22 cellular contexts compared by ENCODE assay signal in genomic region chr4:131192318-131192717, GRCh38.
DNase-seq lines count a peak whose midpoint lies in the region; ATAC-seq, FAIRE-seq and TF ChIP-seq lines count a peak whose summit lies in the region.
"Had no signal": no experiment of that assay in that cellular context is flagged by ENCODE, and none has a peak within 500 bp of the region (broad histone marks: within the 10 kb centered on the region; RNA-seq: fewer than 3 reads in every experiment).

No MANE protein-coding gene starts in this region.

- no peaks in the 10 kb centered on the region for H3K9me3 ChIP-seq in GM12878 (replicated peaks; ENCODE audit: control insufficient read depth, insufficient read depth, low read length)
- peaks cover 9% of the 10 kb centered on the region for H3K9me3 ChIP-seq in mesenchymal stem cell (ENCODE audit: control insufficient read depth, low read length)
- no peaks in the 10 kb centered on the region for H3K9me3 ChIP-seq in uterus
- H3K9me3 ChIP-seq: A549, BE2C, HAP-1 had no signal

- in situ Hi-C loops in GM12878 (cut with MboI), result no loop called here

- 0% methylated on average over 1 of the region's 1 CpG for whole genome bisulfite sequencing in GM12878 (ENCODE audit: insufficient coverage, insufficient replicate concordance, low lambda C conversion rate, missing lambda C conversion rate)
- WGBS in mesenchymal stem cell, result 100% methylated on average over 1 of the region's 1 CpG

- POLR2A ChIA-PET in GM12878 (lab: Charles Lee), result no interaction called here

- no peak overlapping the region for H2BK120ac ChIP-seq in mesenchymal stem cell (ENCODE audit: low read depth, low read length)

- H3K23ac ChIP-seq in mesenchymal stem cell (ENCODE audit: low read length in 2 of 2), result no peak overlapping the region

- H3K27me3 ChIP-seq in GM12878 (replicated peaks in 1 of 2; ENCODE audit: control insufficient read depth in 2 of 2, insufficient read depth in 2 of 2, low read length in 1 of 2), result no peaks in the 10 kb centered on the region
- H3K27me3 ChIP-seq in bronchial epithelial cell (ENCODE audit: control insufficient read depth, insufficient read depth, low read length), result no peaks in the 10 kb centered on the region
- H3K27me3 ChIP-seq in mesenchymal stem cell (ENCODE audit: control insufficient read depth in 1 of 2, insufficient read depth in 1 of 2, low read length in 2 of 2), result no peaks in the 10 kb centered on the region
- no peaks in the 10 kb centered on the region for H3K27me3 ChIP-seq in uterus
- H3K27me3 ChIP-seq: BE2C; BLaER1 treated with 17β-estradiol and CSF1 and Interleukin-3, amounts not matched to agents 10 nM and 100 nM had no signal

- no peak for FAIRE-seq in GM12878 (lab: Jason Lieb, UNC)
- peak; percentile 7 for FAIRE-seq in bronchial epithelial cell (lab: Jason Lieb, UNC)
- FAIRE-seq: A549, D721Med, G401.6, GM19239 had no signal

- SMC1A ChIA-PET in GM12878 (lab: Charles Lee; ENCODE audit: uncharacterized antibody, unreplicated experiment), result no interaction called here

- ATAC-seq in GM12878 (no peak; the same call in 2 of the 3 replicates), left colon (no peak)
- ATAC-seq: A549 had no signal

- H3K4me3 ChIP-seq in GM12878 (no peak overlapping the region), bronchial epithelial cell (ENCODE audit: low read depth, low read length) (no peak overlapping the region), mesenchymal stem cell (ENCODE audit: insufficient read depth in 1 of 2, low read depth in 1 of 2, low read length in 2 of 2) (no peak overlapping the region), uterus (no peak overlapping the region)
- H3K4me3 ChIP-seq: A549; BLaER1 treated with 17β-estradiol and CSF1 and Interleukin-3, amounts not matched to agents 10 nM and 100 nM; GM23248; HAP-1 had no signal

- no peak overlapping the region for H2BK15ac ChIP-seq in mesenchymal stem cell (ENCODE audit: low read depth, poor library complexity, severe bottlenecking)

- H3K4me1 ChIP-seq in GM12878 (ENCODE audit: control insufficient read depth, insufficient read depth, low read length), result no peaks in the 10 kb centered on the region
- H3K4me1 ChIP-seq in mesenchymal stem cell (ENCODE audit: control insufficient read depth, insufficient read depth, low read depth, low read length), result no peaks in the 10 kb centered on the region
- no peaks in the 10 kb centered on the region for H3K4me1 ChIP-seq in uterus
- H3K4me1 ChIP-seq: A549; BLaER1 treated with 17β-estradiol and CSF1 and Interleukin-3, amounts not matched to agents 10 nM and 100 nM; HAP-1 had no signal

- H3K18ac ChIP-seq in mesenchymal stem cell (ENCODE audit: low read depth in 1 of 2, low read length in 2 of 2), result no peak overlapping the region

- H4K91ac ChIP-seq in mesenchymal stem cell (ENCODE audit: low read length), result no peak overlapping the region

- H3K36me3 ChIP-seq in GM12878 (ENCODE audit: control insufficient read depth in 2 of 2, insufficient read depth in 2 of 2, low read length in 1 of 2) (no peaks in the 10 kb centered on the region), bronchial epithelial cell (ENCODE audit: control insufficient read depth, insufficient read depth, low read length) (no peaks in the 10 kb centered on the region), mesenchymal stem cell (ENCODE audit: control insufficient read depth in 1 of 2, insufficient read depth in 2 of 2, low read depth in 1 of 2, low read length in 2 of 2) (no peaks in the 10 kb centered on the region), uterus (no peaks in the 10 kb centered on the region)
- H3K36me3 ChIP-seq: BE2C; BLaER1 treated with 17β-estradiol and CSF1 and Interleukin-3, amounts not matched to agents 10 nM and 100 nM; HAP-1 had no signal

- no peak overlapping the region for H4K8ac ChIP-seq in mesenchymal stem cell (ENCODE audit: low read length)

- H3K9ac ChIP-seq in GM12878 (ENCODE audit: control insufficient read depth, insufficient read depth, low read length), result no peak overlapping the region
- no peak overlapping the region for H3K9ac ChIP-seq in mesenchymal stem cell (ENCODE audit: low read length)
- H3K9ac ChIP-seq: BLaER1 treated with 17β-estradiol and CSF1 and Interleukin-3, amounts not matched to agents 10 nM and 100 nM; GM23248 had no signal

- intact Hi-C loops in GM12878 (cut with micrococcal nuclease; ENCODE audit: unreplicated experiment), result no loop called here
- intact Hi-C loops in left colon (cut with DNase I, micrococcal nuclease), result no loop called here
- intact Hi-C loops in uterus (cut with DNase I; ENCODE audit: low total_unique reads), result no loop called here

- TF ChIP-seq RAD21 in GM12878 (IDR thresholded peaks at IDR 0.05; ENCODE audit: insufficient read depth, low read depth, low read length), result no peak

- BruUV-seq in GM12878 (replicated peaks; lab: Mats Ljungman, UMichigan), result no TSS peak

- RAD21 ChIA-PET in GM12878 (lab: Charles Lee; ENCODE audit: unreplicated experiment), result interaction anchor here (0.8 kb wide), 1 partner anchor 453 kb away, joined by 4 read pairs; no protein-coding TSS in a partner anchor

- no peak for DNase-seq in GM12878 (ENCODE audit: low read depth, low spot score)
- DNase-seq in bronchial epithelial cell (ENCODE audit: low read depth), result no peak
- DNase-seq in mesenchymal stem cell, result no peak
- no peak for DNase-seq in left colon
- DNase-seq in epidermal melanocyte (ENCODE audit: insufficient read length, low spot score), result no peak
- DNase-seq in uterus, result no peak
- DNase-seq: 8988T; ACHN; AML-193; BE2C; CD4-positive, alpha-beta T cell; CD8-positive, alpha-beta memory T cell; DMS153; DND-41; GM23248; HFFc6 had no signal

- CTCF ChIA-PET in GM12878 (lab: Yijun Ruan, JAX), result no interaction called here

- H2AK5ac ChIP-seq in mesenchymal stem cell (ENCODE audit: low read length, severe bottlenecking), result no peak overlapping the region

- H3K79me1 ChIP-seq in mesenchymal stem cell (replicated peaks; ENCODE audit: low read length, poor library complexity, severe bottlenecking), result no peaks in the 10 kb centered on the region

- no peak overlapping the region for H3K4ac ChIP-seq in mesenchymal stem cell (ENCODE audit: low read depth in 1 of 2, low read length in 2 of 2)

- H3K4me2 ChIP-seq in GM12878 (ENCODE audit: control insufficient read depth, insufficient read depth) (no peak overlapping the region), mesenchymal stem cell (ENCODE audit: low read length, poor library complexity, severe bottlenecking) (no peak overlapping the region)
- H3K4me2 ChIP-seq: A549; BLaER1 treated with 17β-estradiol and CSF1 and Interleukin-3, amounts not matched to agents 10 nM and 100 nM had no signal

- TF ChIP-seq CTCF in GM12878 (IDR thresholded peaks at IDR 0.05 in 2 of 3, conservative IDR thresholded peaks at IDR 0.05 in 1 of 3; ENCODE audit: control insufficient read depth in 2 of 3, extremely low read depth in 1 of 3, insufficient read depth in 1 of 3, low read depth in 3 of 3, low read length in 3 of 3) (no peak), bronchial epithelial cell (IDR thresholded peaks at IDR 0.05; ENCODE audit: insufficient read depth, low read length, severe bottlenecking) (no peak), uterus (IDR thresholded peaks at IDR 0.05) (no peak)

- H2BK12ac ChIP-seq in mesenchymal stem cell (ENCODE audit: low read length in 2 of 2), result no peak overlapping the region

- no peak overlapping the region for H3K14ac ChIP-seq in mesenchymal stem cell (ENCODE audit: low read length in 2 of 2)

- no peak for TF ChIP-seq POLR2A in GM12878 (IDR thresholded peaks at IDR 0.05; ENCODE audit: low read depth, low read length)
- no peak for TF ChIP-seq POLR2A in uterus (IDR thresholded peaks at IDR 0.05)

- TF ChIP-seq EP300 in GM12878 (IDR thresholded peaks at IDR 0.05; ENCODE audit: borderline replicate concordance in 1 of 2, control insufficient read depth in 1 of 2, low read depth in 2 of 2, low read length in 2 of 2), result no peak

- H3K79me2 ChIP-seq in GM12878 (ENCODE audit: control insufficient read depth, insufficient read depth, low read length), result no peaks in the 10 kb centered on the region

- no peaks in the 10 kb centered on the region for H4K20me1 ChIP-seq in GM12878 (ENCODE audit: control insufficient read depth, insufficient read depth)
- H4K20me1 ChIP-seq: BLaER1 treated with 17β-estradiol and CSF1 and Interleukin-3, amounts not matched to agents 10 nM and 100 nM had no signal

- no peak overlapping the region for H2BK5ac ChIP-seq in mesenchymal stem cell (ENCODE audit: low read depth, low read length, poor library complexity, severe bottlenecking)

- H3K27ac ChIP-seq in GM12878 (ENCODE audit: control insufficient read depth, insufficient read depth) (no peak overlapping the region), mesenchymal stem cell (ENCODE audit: low read length, poor library complexity, severe bottlenecking) (no peak overlapping the region), uterus (no peak overlapping the region)
- H3K27ac ChIP-seq: A549; BLaER1 treated with 17β-estradiol and CSF1 and Interleukin-3, amounts not matched to agents 10 nM and 100 nM; GM23248 had no signal

- H2AFZ ChIP-seq in GM12878 (ENCODE audit: control insufficient read depth, low read depth, low read length), result no peak overlapping the region
- H2AFZ ChIP-seq in mesenchymal stem cell (ENCODE audit: low read depth, low read length), result peak overlapping the region; percentile 18
- H2AFZ ChIP-seq: GM23248 had no signal

TF ChIP-seq in GM12878, 131 proteins besides CTCF, POLR2A, EP300 and RAD21:
- peak; percentile 38; the same call in 1 of the 2 replicates for TF ChIP-seq MTA2 (IDR thresholded peaks at IDR 0.05; ENCODE audit: low read depth)
- no peak for TF ChIP-seq FOXK2 (IDR thresholded peaks at IDR 0.05)
- TF ChIP-seq SRF (IDR thresholded peaks at IDR 0.05; ENCODE audit: low read depth in 2 of 2, low read length in 2 of 2), result no peak
- TF ChIP-seq NFIC (IDR thresholded peaks at IDR 0.05; ENCODE audit: low read depth, low read length), result no peak
- TF ChIP-seq ATF3 (IDR thresholded peaks at IDR 0.05; ENCODE audit: borderline replicate concordance, extremely low read depth, low read depth, low read length), result no peak
- TF ChIP-seq ZBED1 (IDR thresholded peaks at IDR 0.05; ENCODE audit: borderline replicate concordance), result no peak
